In the genomic region with DNA sequence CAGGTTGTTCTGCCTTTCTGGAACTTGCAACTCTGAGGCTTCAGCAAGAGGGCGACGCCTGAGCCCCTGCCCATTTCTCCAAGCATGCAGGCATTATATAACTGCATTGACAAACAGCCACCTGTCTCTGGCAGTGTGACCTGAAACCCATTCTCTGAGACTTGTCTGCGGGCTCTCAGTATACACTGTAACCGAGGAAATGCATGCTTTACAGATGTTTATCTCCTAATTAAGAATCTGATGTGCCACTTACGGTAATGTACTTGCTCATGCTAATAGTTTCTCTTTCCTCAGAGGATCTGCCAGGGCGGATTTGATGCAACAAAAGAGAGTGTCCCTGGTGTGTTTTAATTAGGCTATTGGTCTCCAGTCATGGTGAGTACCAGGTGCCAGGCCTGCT, we compare ENCODE assay signal across 19 cellular contexts.
A peak's percentile ranks its signal among the peaks of the same experiment; 100 is the strongest.
DNase-seq lines count a peak whose midpoint lies in the region; ATAC-seq lines count a peak whose summit lies in the region.
"Had no signal": no experiment of that assay in that cellular context is flagged by ENCODE, and none has a peak within 500 bp of the region (broad histone marks: within the 10 kb centered on the region; RNA-seq: fewer than 3 reads in every experiment).

No MANE protein-coding gene starts in this region.

- no peak for ATAC-seq in GM18870 (IDR thresholded peaks at IDR 0.05; ENCODE audit: unreplicated experiment)
- ATAC-seq: activated naive CD4-positive, alpha-beta T cell treated with anti-CD3 and anti-CD28 coated beads, Interleukin-2, amount 50 U/mL, for 72 hours had no signal

- peak; percentile 51 for DNase-seq in NCI-H1092 (lab: John Stamatoyannopoulos, UW)
- peak; percentile 76 for DNase-seq in NCI-H146 (lab: John Stamatoyannopoulos, UW)
- peak; percentile 23 for DNase-seq in NCI-H345 treated with DMSO at 0.1 percent for 48 hours (lab: John Stamatoyannopoulos, UW; ENCODE audit: unreplicated experiment)
- peak; percentile 3 for DNase-seq in left kidney (ENCODE audit: low read depth, low spot score)
- no peak for DNase-seq in activated CD4-positive, CD25-positive, alpha-beta regulatory T cell (lab: John Stamatoyannopoulos, UW)
- DNase-seq in NOMO-1 (lab: John Stamatoyannopoulos, UW; ENCODE audit: unreplicated experiment in 2 of 2) = no peak
- DNase-seq: activated CD4-positive, alpha-beta T cell treated with anti-CD3 and anti-CD28 coated beads, Interleukin-2, amount 10 ng/mL, durations not matched to agents 24 days and 14 days; CD4-positive, alpha-beta T cell; central memory CD4-positive, alpha-beta T cell; dermis blood vessel endothelial cell; DND-41; glutamatergic neuron; KBM-7; naive B cell; spleen; stimulated activated CD4-positive, alpha-beta T cell treated with anti-CD3 and anti-CD28 coated beads, Interleukin-4, amount 100 ng/mL, for 24 hours; stimulated activated naive CD4-positive, alpha-beta T cell treated with Interleukin-2 at 50 U/mL for 16 hours had no signal

Comparison
In these comparisons a context has a peak if more than half of its experiments do, and no peak if none do; other contexts are left out.
1. DNase-seq: peak in NCI-H1092 (single experiment), NCI-H146 (single experiment), NCI-H345 treated with DMSO at 0.1 percent for 48 hours (single experiment) and left kidney (single experiment); none in activated CD4-positive, CD25-positive, alpha-beta regulatory T cell (0 of 4) and NOMO-1 (0 of 2).